Comparison of ENCODE assay signal across 9 cellular contexts in the genomic region with DNA sequence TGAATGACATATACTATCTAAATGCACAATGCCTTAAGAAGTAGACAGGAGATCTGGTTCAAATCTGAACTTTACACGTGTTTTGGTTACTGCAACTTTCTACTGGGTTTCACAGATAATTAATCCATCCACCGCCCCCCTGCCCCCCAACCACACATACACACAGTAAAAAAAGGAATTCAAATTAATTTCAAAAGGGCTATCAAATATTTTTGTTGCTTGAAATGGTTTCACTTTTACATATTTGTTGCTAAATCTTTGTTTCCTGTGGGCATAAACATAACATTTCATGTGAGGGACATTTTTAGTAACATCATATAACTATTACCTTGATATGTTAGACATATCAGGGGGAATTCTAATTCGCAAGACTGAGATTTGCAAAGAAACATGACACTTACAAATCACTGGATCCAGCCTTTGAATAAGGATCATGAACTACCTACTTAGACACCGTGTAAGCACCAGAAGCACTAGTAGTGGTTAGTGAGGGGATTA. TPM values are rescaled to one million over a fixed set of nuclear protein-coding genes. Genes with fewer than 3 reads are reported as not detected.
DNase-seq lines count a peak whose midpoint lies in the region; ATAC-seq and TF ChIP-seq lines count a peak whose summit lies in the region.
"Had no signal": no experiment of that assay in that cellular context is flagged by ENCODE, and none has a peak within 500 bp of the region (broad histone marks: within the 10 kb centered on the region; RNA-seq: fewer than 3 reads in every experiment).

No MANE protein-coding gene starts in this region.

- DNase-seq in heart right ventricle = no peak
- DNase-seq in left cardiac atrium = no peak
- DNase-seq in activated naive CD4-positive, alpha-beta T cell treated with anti-CD3 and anti-CD28 coated beads, Interleukin-2, amount 10 ng/mL, durations not matched to agents 7 days and 5 days = no peak
- no peak for DNase-seq in memory B cell (ENCODE audit: low spot score in 2 of 2)
- DNase-seq in upper lobe of left lung = no peak
- no peak for DNase-seq in endodermal cell
- DNase-seq in HAP-1 (ENCODE audit: low spot score in 2 of 2) = no peak
- DNase-seq: NCI-H1436 treated with DMSO at 0.1 percent for 48 hours had no signal

- peaks cover 55% of the 10 kb centered on the region for H3K36me3 Mint-ChIP-seq in activated naive CD4-positive, alpha-beta T cell treated with anti-CD3 and anti-CD28 coated beads, Interleukin-2, amount 10 ng/mL, durations not matched to agents 7 days and 5 days
- peaks cover 13% of the 10 kb centered on the region for H3K36me3 Mint-ChIP-seq in memory B cell
- peaks cover 5% of the 10 kb centered on the region for H3K36me3 Mint-ChIP-seq in endodermal cell (ENCODE audit: low read depth)

- TF ChIP-seq CTCF in heart right ventricle (IDR thresholded peaks at IDR 0.05) (no peak), upper lobe of left lung (IDR thresholded peaks at IDR 0.05) (no peak), endodermal cell (conservative IDR thresholded peaks at IDR 0.05) (no peak)

- H3K4me3 Mint-ChIP-seq in activated naive CD4-positive, alpha-beta T cell treated with anti-CD3 and anti-CD28 coated beads, Interleukin-2, amount 10 ng/mL, durations not matched to agents 7 days and 5 days = peak overlapping the region; percentile 43
- H3K4me3 Mint-ChIP-seq in memory B cell (no peak overlapping the region), endodermal cell (no peak overlapping the region)

- peaks cover 10% of the 10 kb centered on the region for H3K9me3 Mint-ChIP-seq in activated naive CD4-positive, alpha-beta T cell treated with anti-CD3 and anti-CD28 coated beads, Interleukin-2, amount 10 ng/mL, durations not matched to agents 7 days and 5 days
- H3K9me3 Mint-ChIP-seq in memory B cell (no peaks in the 10 kb centered on the region), endodermal cell (peaks cover 1% of the 10 kb centered on the region)

- peak overlapping the region; percentile 94 for H3K27ac Mint-ChIP-seq in activated naive CD4-positive, alpha-beta T cell treated with anti-CD3 and anti-CD28 coated beads, Interleukin-2, amount 10 ng/mL, durations not matched to agents 7 days and 5 days
- H3K27ac Mint-ChIP-seq in memory B cell (peak overlapping the region; percentile 88), endodermal cell (no peak overlapping the region)

- H3K4me3 ChIP-seq in heart right ventricle (peak overlapping the region in 3 of 10 donors; percentile 9 to 20 (median 15)), upper lobe of left lung (peak overlapping the region in 2 of 4 donors; percentile 9 to 71), endodermal cell (ENCODE audit: low read length) (no peak overlapping the region), HAP-1 (no peak overlapping the region)

- H3K27ac ChIP-seq in heart right ventricle (peak overlapping the region in 7 of 10 donors; percentile 61 to 90 (median 84)), upper lobe of left lung (peak overlapping the region; percentile 82 to 93 (median 92)), endodermal cell (ENCODE audit: low read depth, low read length) (no peak overlapping the region)

- CTCF ChIA-PET in activated naive CD4-positive, alpha-beta T cell treated with anti-CD3 and anti-CD28 coated beads, Interleukin-2, amount 10 ng/mL, durations not matched to agents 7 days and 5 days (lab: Charles Lee) = no interaction called here

- H3K4me1 Mint-ChIP-seq in activated naive CD4-positive, alpha-beta T cell treated with anti-CD3 and anti-CD28 coated beads, Interleukin-2, amount 10 ng/mL, durations not matched to agents 7 days and 5 days = peaks cover 69% of the 10 kb centered on the region
- H3K4me1 Mint-ChIP-seq in memory B cell (peaks cover 32% of the 10 kb centered on the region), endodermal cell (peaks cover 49% of the 10 kb centered on the region)

- no peaks in the 10 kb centered on the region for H3K27me3 ChIP-seq in heart right ventricle
- H3K27me3 ChIP-seq in upper lobe of left lung = no peaks in the 10 kb centered on the region
- H3K27me3 ChIP-seq in endodermal cell (ENCODE audit: control insufficient read depth, insufficient read depth, low read length, poor library complexity, severe bottlenecking) = no peaks in the 10 kb centered on the region
- no peaks in the 10 kb centered on the region for H3K27me3 ChIP-seq in HAP-1 (ENCODE audit: low read depth)

- no peaks in the 10 kb centered on the region for H3K9me3 ChIP-seq in heart right ventricle
- no peaks in the 10 kb centered on the region for H3K9me3 ChIP-seq in upper lobe of left lung
- no peaks in the 10 kb centered on the region for H3K9me3 ChIP-seq in endodermal cell (ENCODE audit: control insufficient read depth, low read length)
- no peaks in the 10 kb centered on the region for H3K9me3 ChIP-seq in HAP-1

- H3K4me1 ChIP-seq in heart right ventricle (peaks cover 5 to 86% (median 70%) of the 10 kb centered on the region in 9 donors), upper lobe of left lung (peaks cover 62 to 68% (median 65%) of the 10 kb centered on the region in 4 donors), endodermal cell (ENCODE audit: control insufficient read depth, insufficient read depth, low read length) (peaks cover 6% of the 10 kb centered on the region), HAP-1 (peaks cover 37% of the 10 kb centered on the region)

- ATAC-seq in heart right ventricle = no peak
- ATAC-seq in left cardiac atrium = no peak
- no peak for ATAC-seq in memory B cell (ENCODE audit: low read depth)
- ATAC-seq in upper lobe of left lung (ENCODE audit: low FRiP score in 2 of 2) = no peak
- ATAC-seq in HG03442 (IDR thresholded peaks at IDR 0.05; ENCODE audit: unreplicated experiment) = no peak

- H3K36me3 ChIP-seq in heart right ventricle (peaks cover 0 to 10% (median 0%) of the 10 kb centered on the region in 9 donors), upper lobe of left lung (peaks cover 0 to 56% (median 5%) of the 10 kb centered on the region in 4 donors), endodermal cell (ENCODE audit: control insufficient read depth, insufficient read depth, low read length) (peaks cover 19% of the 10 kb centered on the region), HAP-1 (replicated peaks) (peaks cover 18% of the 10 kb centered on the region)

- intact Hi-C loops in heart right ventricle (cut with DNase I) = no loop called here
- intact Hi-C loops in left cardiac atrium (cut with DNase I) = loop anchor here in 1 of 2 donors (10.0 kb wide), 1 partner anchor 130 kb away; no protein-coding TSS in a partner anchor

- in situ Hi-C loops in HAP-1 (cut with MboI; ENCODE audit: low sequenced_read_pairs) = no loop called here

- no peak overlapping the region for H3K9ac ChIP-seq in endodermal cell (ENCODE audit: extremely low read depth, low read length, poor library complexity, severe bottlenecking)

- H3K27me3 Mint-ChIP-seq in activated naive CD4-positive, alpha-beta T cell treated with anti-CD3 and anti-CD28 coated beads, Interleukin-2, amount 10 ng/mL, durations not matched to agents 7 days and 5 days = no peaks in the 10 kb centered on the region
- H3K27me3 Mint-ChIP-seq in memory B cell = no peaks in the 10 kb centered on the region
- H3K27me3 Mint-ChIP-seq in endodermal cell (ENCODE audit: insufficient read depth) = no peaks in the 10 kb centered on the region

- WGBS in heart right ventricle, 2 donors = 66 to 67% methylated on average over 4 of the region's 4 CpGs
- 44 to 62% methylated on average over 4 of the region's 4 CpGs for WGBS in upper lobe of left lung, 2 donors
- 91 to 100% methylated on average over 1 to 4 of the region's 4 CpGs for WGBS in endodermal cell (ENCODE audit: insufficient coverage in 1 of 2, insufficient read length in 1 of 2), 2 experiments

- no peak for TF ChIP-seq EP300 in upper lobe of left lung (IDR thresholded peaks at IDR 0.05)

- TF ChIP-seq POLR2A in upper lobe of left lung (IDR thresholded peaks at IDR 0.05) = no peak

RNA-seq across cellular contexts. Expression of a gene that starts 7.5 kb away (rescaled TPM):
- 10 to 100 TPM; 10.8 to 34.2 (median 24.6) TPM for total RNA-seq in heart right ventricle
- polyA plus RNA-seq in heart right ventricle = 10 to 100 TPM; 18.7 to 19.3 TPM
- 10 to 100 TPM; 34.0 to 42.9 TPM for total RNA-seq in left cardiac atrium
- total RNA-seq in upper lobe of left lung = 100 to 1,000 TPM; 122 to 334 (median 173) TPM
- 1 to 10 TPM; 1.7 to 7.4 TPM for total RNA-seq in endodermal cell
- polyA plus RNA-seq in endodermal cell (2013, experiment 1 of 2) = 24.6 TPM
- polyA plus RNA-seq in endodermal cell (2013, experiment 2 of 2) = 26.5 TPM
